In the genomic region with DNA sequence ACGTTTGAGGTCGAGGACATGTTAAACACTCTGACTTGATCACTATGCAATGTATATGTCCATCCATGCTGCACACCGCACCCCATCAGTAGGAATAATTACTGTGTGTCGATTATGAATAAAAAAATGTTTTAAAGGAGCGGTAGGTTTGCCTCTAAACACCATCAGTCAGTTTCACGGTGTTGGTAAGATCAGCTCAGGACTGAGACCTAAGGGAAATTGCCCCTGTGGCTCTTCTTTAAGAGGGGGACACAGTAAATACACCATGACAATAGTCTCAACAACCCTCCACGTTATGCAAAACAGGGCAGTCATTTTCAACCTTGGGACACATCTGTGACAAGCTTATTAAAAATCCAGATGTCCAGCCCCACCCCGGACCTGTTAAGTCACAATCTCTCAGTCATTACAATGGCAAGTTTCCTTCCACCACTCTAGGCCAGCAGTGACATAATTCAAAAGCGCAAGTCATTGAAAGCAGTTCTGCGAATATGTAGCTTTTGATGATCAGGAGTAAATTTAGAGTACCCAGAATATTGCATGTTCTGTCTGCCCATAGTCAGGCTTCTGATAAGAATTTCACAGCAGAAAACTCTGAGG, we compare ENCODE assay signal across 8 cellular contexts. TPM values are rescaled to one million over a fixed set of nuclear protein-coding genes. Genes with fewer than 3 reads are reported as not detected.
DNase-seq lines count a peak whose midpoint lies in the region; ATAC-seq, FAIRE-seq and TF ChIP-seq lines count a peak whose summit lies in the region.

No MANE protein-coding gene starts in this region.

- H3K36me3 ChIP-seq in esophagus muscularis mucosa (peaks cover 6 to 16% (median 8%) of the 10 kb centered on the region in 4 donors), pancreas (peaks cover 0 to 8% (median 0%) of the 10 kb centered on the region in 3 donors)

- TF ChIP-seq POLR2A in esophagus muscularis mucosa (IDR thresholded peaks at IDR 0.05; ENCODE audit: low read depth) = no peak

- H3K27me3 ChIP-seq in esophagus muscularis mucosa = no peaks in the 10 kb centered on the region
- no peaks in the 10 kb centered on the region for H3K27me3 ChIP-seq in pancreas

- POLR2A ChIA-PET in RWPE1 (lab: Yijun Ruan, JAX; ENCODE audit: low non-redundant PET) = interaction anchor here (0.5 kb wide), 1 partner anchor 46 kb away, joined by 4 read pairs; no protein-coding TSS in a partner anchor

- CTCF ChIA-PET in RWPE1 (lab: Yijun Ruan, JAX) = interaction anchor here (0.7 kb wide), 1 partner anchor 301 kb away, joined by 3 read pairs; no protein-coding TSS in a partner anchor

- no peak for TF ChIP-seq EP300 in esophagus muscularis mucosa (IDR thresholded peaks at IDR 0.05)

- H3K4me1 ChIP-seq in esophagus muscularis mucosa (peaks cover 28 to 45% (median 35%) of the 10 kb centered on the region in 4 donors), pancreas (peaks cover 3 to 8% (median 4%) of the 10 kb centered on the region in 3 donors)

- FAIRE-seq in pancreas (lab: Jason Lieb, UNC) = no peak

- 35% methylated on average over 10 of the region's 10 CpGs for WGBS in esophagus muscularis mucosa
- 16 to 22% methylated on average over 10 of the region's 10 CpGs for WGBS in pancreas, 2 donors

- TF ChIP-seq CTCF in GM12875 (IDR thresholded peaks at IDR 0.05; ENCODE audit: borderline replicate concordance, insufficient read depth, low read depth, low read length) (no peak), RWPE1 (conservative IDR thresholded peaks at IDR 0.05; ENCODE audit: low read depth) (no peak), esophagus muscularis mucosa (IDR thresholded peaks at IDR 0.05) (no peak), pancreas (IDR thresholded peaks at IDR 0.05) (no peak)

- peak overlapping the region; percentile 73 for H3K4me3 ChIP-seq in GM12875 (ENCODE audit: low read depth, low read length)
- peak overlapping the region; percentile 78 to 87 (median 83) for H3K4me3 ChIP-seq in esophagus muscularis mucosa
- peak overlapping the region; percentile 53 to 81 (median 78) for H3K4me3 ChIP-seq in pancreas

- DNase-seq in RWPE1 (ENCODE audit: low spot score) = peak; percentile 9
- no peak for DNase-seq in esophagus muscularis mucosa (ENCODE audit: extremely low spot score)
- no peak for DNase-seq in pancreas
- DNase-seq in DMS53 (lab: John Stamatoyannopoulos, UW) = no peak
- no peak for DNase-seq in NCI-H2196 (lab: John Stamatoyannopoulos, UW; ENCODE audit: unreplicated experiment)
- no peak for DNase-seq in cerebellar nuclear complex (lab: John Stamatoyannopoulos, UW)

- ATAC-seq in pancreas (no peak), GM18907 (IDR thresholded peaks at IDR 0.05; ENCODE audit: unreplicated experiment) (no peak)

- H3K27ac ChIP-seq in RWPE1 = peak overlapping the region; percentile 67; the same call in 1 of the 2 replicates
- peak overlapping the region; percentile 75 to 85 (median 81) for H3K27ac ChIP-seq in esophagus muscularis mucosa (replicated peaks in 1 of 4)
- no peak overlapping the region for H3K27ac ChIP-seq in pancreas

- intact Hi-C loops in esophagus muscularis mucosa (cut with DNase I) (loop anchor here (5.0 to 10.0 kb wide), 2 partner anchors 60 to 698 kb away; a partner anchor contains a TSS), pancreas (cut with DNase I) (loop anchor here in 1 of 3 donors (10.0 kb wide), 1 partner anchor 112 kb away; no protein-coding TSS in a partner anchor)

- H3K9me3 ChIP-seq in esophagus muscularis mucosa (no peaks in the 10 kb centered on the region), pancreas (no peaks in the 10 kb centered on the region)

RNA-seq across cellular contexts. Expression of a gene that starts 1.2 kb away (rescaled TPM):
- total RNA-seq in esophagus muscularis mucosa (10 to 100 TPM; 26.6 to 34.0 (median 30.4) TPM), pancreas (10 to 100 TPM; 10.4 to 18.8 (median 14.8) TPM)
- 10 to 100 TPM in 1 of 2 donors, 1 to 10 TPM in 1; 6.3 to 10.7 TPM for polyA plus RNA-seq in pancreas

RNA-seq across cellular contexts. Expression of a gene that starts 29.8 kb away (rescaled TPM):
- 1 to 10 TPM; 5.8 to 9.6 (median 6.6) TPM for total RNA-seq in esophagus muscularis mucosa
- 1 to 10 TPM; 2.0 to 4.1 (median 3.5) TPM for total RNA-seq in pancreas
- 1 to 10 TPM; 1.4 to 1.5 TPM for polyA plus RNA-seq in pancreas

RNA-seq across cellular contexts. Expression of a gene that starts 30.2 kb away (rescaled TPM):
- total RNA-seq in esophagus muscularis mucosa (10 to 100 TPM; 29.7 to 78.1 (median 41.9) TPM), pancreas (10 to 100 TPM; 13.3 to 24.4 (median 21.7) TPM)
- 10 to 100 TPM; 32.2 to 58.1 TPM for polyA plus RNA-seq in pancreas

RNA-seq across cellular contexts. Expression of a gene that starts 40.2 kb away (rescaled TPM):
- total RNA-seq in esophagus muscularis mucosa = 1 to 10 TPM in 2 of 4 donors, not detected in 2; 1.6 to 2.7 TPM
- total RNA-seq in pancreas = under 1 TPM in 5 of 6 donors, not detected in 1; 0.08 to 0.81 (median 0.20) TPM
- 1 to 10 TPM in 1 of 2 donors, under 1 TPM in 1; 0.84 to 1.4 TPM for polyA plus RNA-seq in pancreas

RNA-seq across cellular contexts. Expression of a gene that starts 59.3 kb away (rescaled TPM):
- 10 to 100 TPM; 12.6 to 20.8 (median 16.6) TPM for total RNA-seq in esophagus muscularis mucosa
- 10 to 100 TPM in 3 of 6 donors, 1 to 10 TPM in 3; 7.4 to 18.0 (median 10.7) TPM for total RNA-seq in pancreas
- 10 to 100 TPM; 13.0 to 18.7 TPM for polyA plus RNA-seq in pancreas

Comparison
In these comparisons a context has a peak if more than half of its experiments do, and no peak if none do; other contexts are left out.
1. H3K27ac ChIP-seq: peak in RWPE1 (single experiment) and esophagus muscularis mucosa (4 of 4); none in pancreas (0 of 4).
2. Peak in every context shown above with its lines, with median percentiles within 50 percentile points of each other: H3K4me3 ChIP-seq.